11 cellular contexts compared by ENCODE assay signal in genomic region chr11:57462597-57462996, GRCh38.
"Had no signal": no experiment of that assay in that cellular context is flagged by ENCODE, and none has a peak within 500 bp of the region (broad histone marks: within the 10 kb centered on the region; RNA-seq: fewer than 3 reads in every experiment).

No MANE protein-coding gene starts in this region.

- H3K9me3 ChIP-seq: adrenal gland, esophagus squamous epithelium, tibial artery had no signal

- H3K27ac Mint-ChIP-seq: activated CD4-positive, alpha-beta memory T cell treated with anti-CD3 and anti-CD28 coated beads, Interleukin-2, amount 10 ng/mL, durations not matched to agents 7 days and 5 days had no signal

- DNase-seq: activated CD4-positive, alpha-beta memory T cell treated with anti-CD3 and anti-CD28 coated beads, Interleukin-2, amount 10 ng/mL, durations not matched to agents 7 days and 5 days; activated naive CD4-positive, alpha-beta T cell; adrenal gland; esophagus squamous epithelium; foreskin fibroblast; head of caudate nucleus; right cardiac atrium; small intestine; T-helper 9 cell; tibial artery had no signal

- H3K27ac ChIP-seq: adrenal gland, esophagus squamous epithelium, tibial artery had no signal

- H3K4me3 Mint-ChIP-seq: activated CD4-positive, alpha-beta memory T cell treated with anti-CD3 and anti-CD28 coated beads, Interleukin-2, amount 10 ng/mL, durations not matched to agents 7 days and 5 days had no signal

- ATAC-seq: left lobe of liver, right cardiac atrium had no signal

- H3K9me3 Mint-ChIP-seq: activated CD4-positive, alpha-beta memory T cell treated with anti-CD3 and anti-CD28 coated beads, Interleukin-2, amount 10 ng/mL, durations not matched to agents 7 days and 5 days had no signal
